ENCODE assay signal across 9 cellular contexts in the genomic region with DNA sequence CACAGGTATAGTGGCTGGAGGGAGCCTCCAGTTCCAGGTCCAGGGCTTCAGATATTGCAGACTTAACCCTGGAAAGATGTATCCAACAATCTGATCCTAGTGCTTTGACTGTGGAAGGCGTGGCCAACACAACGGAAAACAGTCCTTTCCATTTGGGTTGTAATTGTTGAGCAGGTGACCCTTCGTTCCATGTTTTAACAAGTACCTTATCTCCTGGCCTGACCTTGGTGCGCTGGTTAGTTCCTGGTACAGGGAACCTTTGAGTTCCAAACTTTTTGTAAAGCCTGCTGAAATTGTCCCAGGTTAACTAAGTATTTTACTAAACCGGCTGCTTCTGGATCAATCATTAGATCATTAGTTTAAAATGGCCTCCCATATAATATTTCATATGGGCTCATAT. TPM values are rescaled to one million over a fixed set of nuclear protein-coding genes. Genes with fewer than 3 reads are reported as not detected.
"Had no signal": no experiment of that assay in that cellular context is flagged by ENCODE, and none has a peak within 500 bp of the region (broad histone marks: within the 10 kb centered on the region; RNA-seq: fewer than 3 reads in every experiment).

No MANE protein-coding gene starts in this region.

- H3K36me3 Mint-ChIP-seq: IgD-negative memory B cell had no signal

- H3K4me3 Mint-ChIP-seq: IgD-negative memory B cell had no signal

- H3K27ac ChIP-seq: HL-60 had no signal

- H3K4me3 ChIP-seq: K562 had no signal

- ATAC-seq: HepG2, K562 had no signal

- FAIRE-seq: HepG2, HTR-8/SVneo, K562 had no signal

- DNase-seq: IMR-90, KBM-7, KG1 had no signal

- H3K4me1 Mint-ChIP-seq: IgD-negative memory B cell had no signal

- H3K27ac Mint-ChIP-seq: IgD-negative memory B cell had no signal

RNA-seq across cellular contexts. Expression of a gene that starts 23.9 kb away (rescaled TPM):
- total RNA-seq: HepG2, HT-29, IMR-90 had no signal
- polyA plus RNA-seq: HepG2, IMR-90 had no signal

RNA-seq across cellular contexts. Expression of a gene that starts 29.5 kb away (rescaled TPM):
- total RNA-seq: HT-29 had no signal
- polyA plus RNA-seq: IMR-90 had no signal
